10 cellular contexts compared by ENCODE assay signal in the genomic region with DNA sequence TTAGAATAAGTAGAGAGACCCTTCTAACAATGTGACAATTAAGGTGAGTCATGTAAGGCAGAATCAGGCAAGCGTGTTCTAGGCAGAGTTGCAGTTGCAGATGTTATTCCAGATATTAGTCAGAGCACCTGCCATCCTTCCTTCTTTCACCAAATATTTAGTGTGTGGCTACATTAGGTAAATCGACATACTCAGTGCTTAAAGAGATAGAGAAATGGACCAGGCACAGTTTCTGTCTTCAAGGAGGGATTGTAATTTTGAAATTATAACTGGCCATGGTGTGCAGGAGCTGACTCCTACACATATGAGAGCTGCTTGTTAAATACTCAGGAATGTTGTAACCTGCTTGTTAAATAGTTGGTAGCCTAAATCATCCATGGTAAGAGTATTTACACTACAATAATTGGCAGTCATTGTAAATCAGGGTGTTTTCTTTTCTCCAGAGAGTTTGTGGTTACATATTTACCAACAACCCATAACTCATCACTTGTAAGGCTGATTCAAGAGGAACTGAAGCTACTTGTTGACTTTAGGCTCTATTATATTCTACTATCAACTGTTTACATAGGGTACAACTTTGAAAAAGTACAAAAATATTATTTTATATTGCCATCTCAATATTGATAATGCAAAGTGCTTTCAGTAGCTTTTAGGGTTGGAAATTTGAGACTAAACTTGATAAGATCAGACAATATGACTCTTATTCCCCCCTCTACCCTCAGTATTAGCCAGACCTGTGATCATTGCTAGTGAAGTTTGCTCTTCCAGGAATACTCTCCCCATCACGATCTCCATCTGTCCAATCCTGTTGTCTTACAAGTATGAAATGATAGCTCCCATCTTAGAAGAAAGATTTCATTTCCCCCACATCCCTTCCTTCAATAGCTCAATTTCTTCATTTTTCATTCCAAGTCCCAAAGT.
DNase-seq lines count a peak whose midpoint lies in the region; ATAC-seq, FAIRE-seq and TF ChIP-seq lines count a peak whose summit lies in the region.
"Had no signal": no experiment of that assay in that cellular context is flagged by ENCODE, and none has a peak within 500 bp of the region (broad histone marks: within the 10 kb centered on the region; RNA-seq: fewer than 3 reads in every experiment).

No MANE protein-coding gene starts in this region.

- H3K27me3 ChIP-seq in astrocyte (ENCODE audit: insufficient read depth, low read length) (no peaks in the 10 kb centered on the region), colonic mucosa (no peaks in the 10 kb centered on the region)

- H3K4me1 ChIP-seq in astrocyte (ENCODE audit: insufficient read depth, low read length) (no peaks in the 10 kb centered on the region), colonic mucosa (no peaks in the 10 kb centered on the region)

- H4K20me1 ChIP-seq in astrocyte (ENCODE audit: insufficient read depth, low read length): no peaks in the 10 kb centered on the region

- TF ChIP-seq CTCF in astrocyte (IDR thresholded peaks at IDR 0.05; ENCODE audit: insufficient read depth, low read depth, low read length): no peak
- TF ChIP-seq CTCF in colonic mucosa (IDR thresholded peaks at IDR 0.05): no peak

- POLR2A ChIA-PET in HEK293T (lab: Yijun Ruan, JAX): no interaction called here

- H3K4me2 ChIP-seq in astrocyte (ENCODE audit: low read length): peak overlapping the region; percentile 1

- ATAC-seq in GM19463 (IDR thresholded peaks at IDR 0.05; ENCODE audit: unreplicated experiment) (peak; percentile 93), HG03095 (IDR thresholded peaks at IDR 0.05; ENCODE audit: unreplicated experiment) (peak; percentile 97), Right ventricle myocardium superior (ENCODE audit: poor library complexity) (no peak)

- no peak overlapping the region for H3K4me3 Mint-ChIP-seq in astrocyte (ENCODE audit: unreplicated experiment)

- no peak for TF ChIP-seq POLR2A in H54 (IDR thresholded peaks at IDR 0.05; ENCODE audit: low read depth, low read length)

- no peak overlapping the region for H2AFZ ChIP-seq in astrocyte (ENCODE audit: low read depth, low read length)

- H3K9me3 Mint-ChIP-seq in astrocyte (ENCODE audit: unreplicated experiment): peaks cover 6% of the 10 kb centered on the region

- CTCF ChIA-PET in HEK293T (lab: Yijun Ruan, JAX): interaction anchor here (1.0 kb wide), 1 partner anchor 610 kb away, joined by 3 read pairs; no protein-coding TSS in a partner anchor

- H3K4me1 Mint-ChIP-seq in astrocyte (ENCODE audit: low read depth, unreplicated experiment): peaks cover 20% of the 10 kb centered on the region

- no peak overlapping the region for H3K27ac ChIP-seq in astrocyte (ENCODE audit: low read depth, low read length)
- H3K27ac ChIP-seq in colonic mucosa: no peak overlapping the region
- H3K27ac ChIP-seq: coronary artery had no signal

- intact Hi-C loops in colonic mucosa (cut with DNase I) (loop anchor here (10.0 kb wide), 1 partner anchor 184 kb away; no protein-coding TSS in a partner anchor), Right ventricle myocardium superior (cut with DNase I) (no loop called here)

- H3K9ac ChIP-seq in astrocyte (ENCODE audit: low read length) (no peak overlapping the region), colonic mucosa (ENCODE audit: low read depth in 2 of 2, low read length in 2 of 2) (no peak overlapping the region)

- H3K4me3 ChIP-seq in astrocyte (ENCODE audit: insufficient read depth, low read depth, low read length): no peak overlapping the region
- H3K4me3 ChIP-seq in colonic mucosa: no peak overlapping the region
- H3K4me3 ChIP-seq: coronary artery had no signal

- no peak for FAIRE-seq in astrocyte (lab: Jason Lieb, UNC)
- FAIRE-seq in H54 (lab: Jason Lieb, UNC): no peak

- DNase-seq in GM04504 (ENCODE audit: low read depth) (peak; percentile 59), astrocyte (ENCODE audit: low read depth) (peak; percentile 58), colonic mucosa (no peak), Right ventricle myocardium superior (no peak), H54 (ENCODE audit: insufficient read length, low spot score) (no peak), HEK293T (ENCODE audit: extremely low spot score) (no peak)
- DNase-seq: activated CD4-positive, alpha-beta T cell treated with anti-CD3 and anti-CD28 coated beads for 48 hours had no signal

- no peaks in the 10 kb centered on the region for H3K27me3 Mint-ChIP-seq in astrocyte (ENCODE audit: low read depth, unreplicated experiment)

- H3K36me3 ChIP-seq in astrocyte (ENCODE audit: insufficient read depth, low read length) (no peaks in the 10 kb centered on the region), colonic mucosa (no peaks in the 10 kb centered on the region)

- H3K79me2 ChIP-seq in astrocyte (ENCODE audit: insufficient read depth, low read length): no peaks in the 10 kb centered on the region

- no peak overlapping the region for H3K27ac Mint-ChIP-seq in astrocyte (ENCODE audit: unreplicated experiment)

- H3K36me3 Mint-ChIP-seq in astrocyte (ENCODE audit: low read depth, unreplicated experiment): peaks cover 2% of the 10 kb centered on the region

- H3K9me3 ChIP-seq in astrocyte (ENCODE audit: insufficient read depth, low read depth, low read length): no peaks in the 10 kb centered on the region
- H3K9me3 ChIP-seq in colonic mucosa: no peaks in the 10 kb centered on the region

TF ChIP-seq in HEK293T, 16 proteins besides CTCF, POLR2A, EP300 and RAD21:
- TF ChIP-seq BHLHE40 (IDR thresholded peaks at IDR 0.05; ENCODE audit: borderline replicate concordance): no peak

Comparison
In these comparisons a context has a peak if more than half of its experiments do, and no peak if none do; other contexts are left out.
1. DNase-seq: peak in GM04504 (single experiment) and astrocyte (single experiment); none in colonic mucosa (single experiment), Right ventricle myocardium superior (single experiment), H54 (single experiment) and HEK293T (single experiment).